Comparison of ENCODE assay signal across 8 cellular contexts in the genomic region with DNA sequence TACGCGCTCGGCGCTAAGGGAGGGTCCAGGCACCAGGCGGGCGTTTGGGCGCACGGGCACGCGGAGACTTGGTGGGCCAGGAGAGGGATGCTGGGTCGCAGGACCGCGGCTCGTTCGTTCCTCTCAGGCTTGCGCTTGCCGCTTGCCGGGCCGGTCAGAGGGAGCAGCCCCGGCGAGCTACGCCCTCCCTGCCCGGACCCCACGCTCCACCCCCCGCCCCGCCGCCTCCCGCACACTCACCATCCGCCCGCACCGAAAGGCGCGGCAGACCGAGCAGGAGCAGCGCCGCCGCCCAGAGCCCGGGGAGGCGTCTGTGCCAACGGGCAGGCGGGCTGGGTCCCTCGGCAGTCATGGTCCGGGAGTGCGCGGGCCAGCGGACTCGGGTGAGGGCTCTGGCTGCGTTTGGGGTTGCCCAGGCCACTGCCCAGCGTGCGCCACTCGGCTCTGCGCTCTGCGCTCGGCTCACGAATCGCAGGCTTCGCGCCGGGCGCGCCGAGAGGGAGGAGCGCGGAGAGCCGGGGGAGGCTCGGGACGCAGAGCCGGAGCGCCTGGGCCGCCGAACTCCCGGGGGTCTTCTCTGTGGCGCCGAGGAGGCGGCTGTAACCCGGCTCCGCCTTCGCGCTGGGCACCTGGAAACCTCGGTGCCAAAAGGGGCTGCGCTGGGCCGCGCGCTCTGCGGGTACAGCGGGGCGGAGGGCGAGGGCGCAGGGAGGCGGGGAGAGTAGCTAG.
A peak's percentile ranks its signal among the peaks of the same experiment; 100 is the strongest.
DNase-seq lines count a peak whose midpoint lies in the region; ATAC-seq lines count a peak whose summit lies in the region.

A gene (minus strand): TSS at position 365 of the 729 bp plus-strand sequence. CDS start 13 bp downstream, at position 352.

- H3K4me3 ChIP-seq in neuron (ENCODE audit: low read length), result peak within 1 kb of the TSS; percentile 59

- H3K9me3 ChIP-seq in neuron (ENCODE audit: low read length), result peaks cover 7% of the 10 kb centered on the region

- peaks cover 46% of the 10 kb centered on the region for H3K27me3 ChIP-seq in neuron (ENCODE audit: insufficient read depth, low read length)

- peak within 1 kb of the TSS; percentile 86 for H2AFZ ChIP-seq in neuron (ENCODE audit: low read depth, low read length)

- ATAC-seq in HG02610 (IDR thresholded peaks at IDR 0.05; ENCODE audit: unreplicated experiment) (no peak), GM18511 (IDR thresholded peaks at IDR 0.05; ENCODE audit: unreplicated experiment) (no peak), HG03139 (IDR thresholded peaks at IDR 0.05; ENCODE audit: unreplicated experiment) (no peak)

- peaks cover 10% of the 10 kb centered on the region for H3K4me1 ChIP-seq in neuron (ENCODE audit: insufficient read depth, low read length)

- H3K36me3 ChIP-seq in neuron (ENCODE audit: insufficient read depth, low read length), result no peaks in the 10 kb centered on the region

- DNase-seq in ELF-1 (ENCODE audit: low read depth, low spot score) (peak; percentile 60), NCI-H69 (lab: John Stamatoyannopoulos, UW) (peak; percentile 35), fibroblast of gingiva (ENCODE audit: low read depth) (peak; percentile 69), NCI-H2029 treated with DMSO at 0.1 percent for 48 hours (lab: John Stamatoyannopoulos, UW) (no peak)
